8 cellular contexts compared by ENCODE assay signal in the genomic region with DNA sequence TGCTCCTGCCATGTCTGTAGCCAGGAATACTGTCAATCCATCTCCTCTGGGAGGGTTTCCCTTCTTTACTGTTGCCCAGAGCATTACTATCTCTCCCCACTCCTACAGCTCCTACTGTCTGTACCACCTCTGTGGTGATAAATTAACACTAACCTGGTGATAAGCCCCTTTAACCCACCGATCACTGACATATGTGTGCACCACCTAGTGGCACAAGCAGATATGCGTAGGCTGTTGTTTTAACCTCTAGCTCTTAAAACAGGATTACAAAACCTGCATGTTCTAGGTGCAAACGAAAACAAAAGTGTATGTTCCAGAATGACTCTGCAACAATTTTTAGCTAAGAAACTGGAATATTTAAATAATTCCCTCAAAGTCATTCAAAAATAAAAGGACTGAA.
A peak's percentile ranks its signal among the peaks of the same experiment; 100 is the strongest.
DNase-seq lines count a peak whose midpoint lies in the region; ATAC-seq and TF ChIP-seq lines count a peak whose summit lies in the region.

No MANE protein-coding gene starts in this region.

- H2AFZ ChIP-seq in DND-41 (ENCODE audit: low read depth, low read length), result no peak overlapping the region

- DNase-seq in DND-41, result peak; percentile 12
- DNase-seq in NOMO-1 treated with DMSO at 0.1 percent for 48 hours (lab: John Stamatoyannopoulos, UW; ENCODE audit: unreplicated experiment), result peak; percentile 52
- DNase-seq in iris pigment epithelial cell (ENCODE audit: low read depth), result peak; percentile 17
- DNase-seq in AG08395 (ENCODE audit: low spot score), result no peak
- no peak for DNase-seq in NCI-H2227 treated with DMSO at 0.1 percent for 48 hours (lab: John Stamatoyannopoulos, UW)

- H3K79me2 ChIP-seq in DND-41 (ENCODE audit: insufficient read depth, low read length), result no peaks in the 10 kb centered on the region

- peak; percentile 52; the same call in 1 of the 3 replicates for ATAC-seq in DND-41 (ENCODE audit: insufficient read depth, low read depth)
- ATAC-seq in GM21529 (IDR thresholded peaks at IDR 0.05; ENCODE audit: unreplicated experiment), result peak; percentile 66
- ATAC-seq in HG03045 (IDR thresholded peaks at IDR 0.05; ENCODE audit: unreplicated experiment), result no peak
- no peak for ATAC-seq in activated CD4-positive, CD25-positive, alpha-beta regulatory T cell treated with anti-CD3 and anti-CD28 coated beads, Interleukin-2, amount 50 U/mL, for 24 hours

- no peak overlapping the region for H3K27ac ChIP-seq in DND-41 (ENCODE audit: low read length)

- no peak overlapping the region for H3K4me3 ChIP-seq in DND-41 (ENCODE audit: low read depth in 1 of 2, low read length in 2 of 2)

- no peak overlapping the region for H3K4me2 ChIP-seq in DND-41 (ENCODE audit: insufficient read depth, low read length)

- no peak overlapping the region for H3K9ac ChIP-seq in DND-41 (ENCODE audit: low read depth, low read length)

- peak; percentile 71 for TF ChIP-seq CTCF in DND-41 (IDR thresholded peaks at IDR 0.05; ENCODE audit: borderline replicate concordance, extremely low read depth, low read length, poor library complexity, severe bottlenecking)

- no peaks in the 10 kb centered on the region for H3K9me3 ChIP-seq in DND-41 (ENCODE audit: insufficient read depth, low read length, severe bottlenecking)

- H3K36me3 ChIP-seq in DND-41 (ENCODE audit: insufficient read depth, low read length), result no peaks in the 10 kb centered on the region

- H3K4me1 ChIP-seq in DND-41 (ENCODE audit: insufficient read depth, low read length), result no peaks in the 10 kb centered on the region

- no peaks in the 10 kb centered on the region for H4K20me1 ChIP-seq in DND-41 (ENCODE audit: insufficient read depth, low read length)

- H3K27me3 ChIP-seq in DND-41 (ENCODE audit: insufficient read depth, low read length, poor library complexity), result peaks cover 4% of the 10 kb centered on the region

Comparison
In these comparisons a context has a peak if more than half of its experiments do, and no peak if none do; other contexts are left out.
1. ATAC-seq: peak in DND-41 (single experiment) and GM21529 (single experiment); none in HG03045 (single experiment) and activated CD4-positive, CD25-positive, alpha-beta regulatory T cell treated with anti-CD3 and anti-CD28 coated beads, Interleukin-2, amount 50 U/mL, for 24 hours (0 of 2).
2. DNase-seq: peak in DND-41 (single experiment), NOMO-1 treated with DMSO at 0.1 percent for 48 hours (single experiment) and iris pigment epithelial cell (single experiment); none in AG08395 (single experiment) and NCI-H2227 treated with DMSO at 0.1 percent for 48 hours (single experiment).